ENCODE assay signal across 15 cellular contexts in genomic region chr5:111169269-111169668, GRCh38. TPM values are rescaled to one million over a fixed set of nuclear protein-coding genes. Genes with fewer than 3 reads are reported as not detected.
DNase-seq lines count a peak whose midpoint lies in the region; ATAC-seq and TF ChIP-seq lines count a peak whose summit lies in the region.
"Had no signal": no experiment of that assay in that cellular context is flagged by ENCODE, and none has a peak within 500 bp of the region (broad histone marks: within the 10 kb centered on the region; RNA-seq: fewer than 3 reads in every experiment).

No MANE protein-coding gene starts in this region.

- H3K79me2 ChIP-seq in GM23338 (replicated peaks; ENCODE audit: insufficient read depth) (no peaks in the 10 kb centered on the region), neural cell (replicated peaks; ENCODE audit: insufficient read depth, low read length) (no peaks in the 10 kb centered on the region)

- peaks cover 19% of the 10 kb centered on the region; the same call in 2 of the 3 replicates for H3K4me1 Mint-ChIP-seq in GM23338
- peaks cover 0 to 29% (median 11%) of the 10 kb centered on the region in 7 donors for H3K4me1 Mint-ChIP-seq in naive thymus-derived CD4-positive, alpha-beta T cell
- H3K4me1 Mint-ChIP-seq: B cell had no signal

- in situ Hi-C loops in brain microvascular endothelial cell (cut with HindIII; ENCODE audit: low pct_ligation_motif_present, low sequenced_read_pairs) = no loop called here

- no peak for TF ChIP-seq EP300 in neural cell (conservative IDR thresholded peaks at IDR 0.05; ENCODE audit: poor library complexity, severe bottlenecking)

- H3K4me3 ChIP-seq in GM23338 (no peak overlapping the region), brain microvascular endothelial cell (ENCODE audit: low read depth, low read length) (no peak overlapping the region), neural cell (ENCODE audit: low read length) (no peak overlapping the region)
- H3K4me3 ChIP-seq in naive thymus-derived CD4-positive, alpha-beta T cell (ENCODE audit: low read length) = no peak overlapping the region

- no peaks in the 10 kb centered on the region for H3K36me3 ChIP-seq in GM23338 (ENCODE audit: insufficient read depth)
- H3K36me3 ChIP-seq in brain microvascular endothelial cell (replicated peaks) = no peaks in the 10 kb centered on the region
- no peaks in the 10 kb centered on the region for H3K36me3 ChIP-seq in neural cell (ENCODE audit: insufficient read depth, low read length)
- H3K36me3 ChIP-seq in naive thymus-derived CD4-positive, alpha-beta T cell (ENCODE audit: control insufficient read depth in 2 of 3, insufficient read depth in 3 of 3, low read length in 3 of 3) = no peaks in the 10 kb centered on the region

- no peak overlapping the region for H3K4me3 Mint-ChIP-seq in GM23338
- H3K4me3 Mint-ChIP-seq in naive thymus-derived CD4-positive, alpha-beta T cell = no peak overlapping the region
- H3K4me3 Mint-ChIP-seq: B cell; CD4-positive, alpha-beta memory T cell had no signal

- no peaks in the 10 kb centered on the region for H3K9me3 ChIP-seq in neural cell (ENCODE audit: low read length)
- H3K9me3 ChIP-seq in naive thymus-derived CD4-positive, alpha-beta T cell (ENCODE audit: control insufficient read depth in 2 of 3, low read length in 3 of 3) = no peaks in the 10 kb centered on the region

- H3K4me1 ChIP-seq in GM23338 (ENCODE audit: insufficient read depth) = no peaks in the 10 kb centered on the region; the same call in 1 of the 2 replicates
- H3K4me1 ChIP-seq in naive thymus-derived CD4-positive, alpha-beta T cell (ENCODE audit: control insufficient read depth in 2 of 2, insufficient read depth in 2 of 2, low read length in 2 of 2) = no peaks in the 10 kb centered on the region

- ATAC-seq in GM23338 (peak; percentile 63), HG02981 (IDR thresholded peaks at IDR 0.05; ENCODE audit: unreplicated experiment) (no peak)
- ATAC-seq in naive thymus-derived CD4-positive, alpha-beta T cell = no peak

- H3K27me3 Mint-ChIP-seq in GM23338 (ENCODE audit: insufficient read depth, low read depth, poor library complexity) = no peaks in the 10 kb centered on the region
- peaks cover 0 to 3% (median 0%) of the 10 kb centered on the region in 5 donors for H3K27me3 Mint-ChIP-seq in naive thymus-derived CD4-positive, alpha-beta T cell

- no peaks in the 10 kb centered on the region for H3K27me3 ChIP-seq in GM23338 (ENCODE audit: insufficient read depth)
- no peaks in the 10 kb centered on the region for H3K27me3 ChIP-seq in brain microvascular endothelial cell (replicated peaks)
- no peaks in the 10 kb centered on the region for H3K27me3 ChIP-seq in neural cell (ENCODE audit: insufficient read depth, low read depth, low read length)
- no peaks in the 10 kb centered on the region for H3K27me3 ChIP-seq in naive thymus-derived CD4-positive, alpha-beta T cell (ENCODE audit: control insufficient read depth in 2 of 2, insufficient read depth in 2 of 2, low read length in 2 of 2)

- no peak overlapping the region for H3K27ac Mint-ChIP-seq in GM23338
- H3K27ac Mint-ChIP-seq in naive thymus-derived CD4-positive, alpha-beta T cell = no peak overlapping the region
- H3K27ac Mint-ChIP-seq: B cell; CD4-positive, alpha-beta memory T cell had no signal

- CTCF ChIA-PET in naive thymus-derived CD4-positive, alpha-beta T cell (lab: Charles Lee) = interaction anchor here (0.9 kb wide), 1 partner anchor 111 kb away, joined by 3 read pairs; no protein-coding TSS in a partner anchor

- no peak overlapping the region for H3K27ac ChIP-seq in GM23338 (ENCODE audit: low read depth)
- no peak overlapping the region for H3K27ac ChIP-seq in brain microvascular endothelial cell
- H3K27ac ChIP-seq in neural cell (ENCODE audit: low read length) = no peak overlapping the region
- no peak overlapping the region for H3K27ac ChIP-seq in naive thymus-derived CD4-positive, alpha-beta T cell (ENCODE audit: low read depth, low read length)
- H3K27ac ChIP-seq: C4-2B had no signal

- H3K9ac ChIP-seq in neural cell (ENCODE audit: low read length) = no peak overlapping the region

- H4K20me1 ChIP-seq in GM23338 (replicated peaks; ENCODE audit: insufficient read depth) = no peaks in the 10 kb centered on the region
- H4K20me1 ChIP-seq in neural cell (ENCODE audit: insufficient read depth) = no peaks in the 10 kb centered on the region

- H3K36me3 Mint-ChIP-seq in GM23338 (ENCODE audit: low read depth) = no peaks in the 10 kb centered on the region
- peaks cover 0 to under 1% (median 0%) of the 10 kb centered on the region in 5 donors for H3K36me3 Mint-ChIP-seq in naive thymus-derived CD4-positive, alpha-beta T cell
- H3K36me3 Mint-ChIP-seq: CD4-positive, alpha-beta memory T cell had no signal

- no peaks in the 10 kb centered on the region for H3K9me3 Mint-ChIP-seq in GM23338
- H3K9me3 Mint-ChIP-seq in naive thymus-derived CD4-positive, alpha-beta T cell = peaks cover 0 to 4% (median 0%) of the 10 kb centered on the region in 11 donors

- intact Hi-C loops in naive thymus-derived CD4-positive, alpha-beta T cell (cut with micrococcal nuclease) = loop anchor here in 1 of 2 donors (5.0 kb wide), 1 partner anchor 43 kb away; no protein-coding TSS in a partner anchor

- peaks cover 2% of the 10 kb centered on the region; the same call in 1 of the 2 replicates for H3K9me2 ChIP-seq in GM23338 (ENCODE audit: insufficient read depth)
- H3K9me2 ChIP-seq in neural cell (ENCODE audit: insufficient read depth, low read length) = no peaks in the 10 kb centered on the region

- no peak overlapping the region for H2AFZ ChIP-seq in GM23338
- H2AFZ ChIP-seq in neural cell (ENCODE audit: low read depth, low read length) = no peak overlapping the region

- DNase-seq in GM23338 (ENCODE audit: low spot score) (peak; percentile 8), brain microvascular endothelial cell (no peak), GM20000 (ENCODE audit: low spot score) (no peak), hypothalamus (lab: John Stamatoyannopoulos, UW) (no peak)
- no peak for DNase-seq in naive thymus-derived CD4-positive, alpha-beta T cell
- DNase-seq: CD4-positive, alpha-beta memory T cell; DMS79; EL; H7; IMR-90 had no signal

- POLR2A ChIA-PET in naive thymus-derived CD4-positive, alpha-beta T cell (lab: Charles Lee) = interaction anchor here (1.4 kb wide), 1 partner anchor 31 kb away, joined by 5 read pairs; no protein-coding TSS in a partner anchor

- no peak for TF ChIP-seq RAD21 in neural cell (conservative IDR thresholded peaks at IDR 0.05)

- H3K4me2 ChIP-seq in GM23338 = no peak overlapping the region
- no peak overlapping the region for H3K4me2 ChIP-seq in neural cell (ENCODE audit: low read length)

- H3F3A ChIP-seq in GM23338 (replicated peaks; ENCODE audit: low read depth) = no peaks in the 10 kb centered on the region
- no peaks in the 10 kb centered on the region for H3F3A ChIP-seq in neural cell (ENCODE audit: insufficient read depth, low read length, poor library complexity, severe bottlenecking)

- TF ChIP-seq CTCF in GM23338 (conservative IDR thresholded peaks at IDR 0.05; ENCODE audit: low read depth in 2 of 2) = 0 out of 4 replicates have a peak, but pooled peaks of 1 of the 2 experiments have one; percentile 10
- peak; percentile 10 for TF ChIP-seq CTCF in brain microvascular endothelial cell (IDR thresholded peaks at IDR 0.05; ENCODE audit: low read depth, low read length, missing control alignments)
- TF ChIP-seq CTCF in neural cell (IDR thresholded peaks at IDR 0.05; ENCODE audit: poor library complexity, severe bottlenecking) = peak; percentile 30
- TF ChIP-seq CTCF in GM20000 (IDR thresholded peaks at IDR 0.05; ENCODE audit: extremely low read depth, missing control alignments) = no peak

TF ChIP-seq in GM23338, 12 proteins besides CTCF, POLR2A, EP300 and RAD21 (continues in another document):
- TF ChIP-seq NANOG (IDR thresholded peaks at IDR 0.05; ENCODE audit: borderline replicate concordance) (no peak), ZNF114 (CRISPR knock-in tag; IDR thresholded peaks at IDR 0.05) (no peak)

TF ChIP-seq in neural cell, 6 proteins besides CTCF, POLR2A, EP300 and RAD21:
- TF ChIP-seq EZH2 (IDR thresholded peaks at IDR 0.05; ENCODE audit: borderline replicate concordance, insufficient read depth, low read length, poor library complexity, severe bottlenecking) (no peak), REST (IDR thresholded peaks at IDR 0.05; ENCODE audit: borderline replicate concordance) (no peak), POLR2AphosphoS5 (IDR thresholded peaks at IDR 0.05) (no peak), MXI1 (conservative IDR thresholded peaks at IDR 0.05; ENCODE audit: poor library complexity, severe bottlenecking) (no peak), SMC3 (conservative IDR thresholded peaks at IDR 0.05; ENCODE audit: poor library complexity) (no peak), TAF1 (IDR thresholded peaks at IDR 0.05; ENCODE audit: low read depth) (no peak)

RNA-seq across cellular contexts. Expression of gene CAMK4, which starts 54.9 kb away (rescaled TPM):
- 5.0 and 7.3 TPM in 2 replicates for total RNA-seq in GM23338 (2014; rRNA removed; shearing (Covaris generic))
- 3.4 and 4.2 TPM in 2 replicates for polyA plus RNA-seq in GM23338 (2016; fragmentation: Nextera tagmentation; extraction: Ambion mirVana)
- polyA plus RNA-seq in neural cell = 15.6 and 16.6 TPM in 2 replicates
- 53.3 and 68.0 TPM in 2 replicates for polyA minus RNA-seq in neural cell
- 100 to 1,000 TPM; 118 to 366 (median 210) TPM for total RNA-seq in naive thymus-derived CD4-positive, alpha-beta T cell
- polyA plus RNA-seq in naive thymus-derived CD4-positive, alpha-beta T cell = 100 to 1,000 TPM; 188 to 200 TPM
- total RNA-seq: HT-29 had no signal

Comparison
In these comparisons a context has a peak if more than half of its experiments do, and no peak if none do; other contexts are left out.
1. RNA of gene CAMK4, which starts 54.9 kb away (polyA plus RNA-seq): 188 to 200 TPM in naive thymus-derived CD4-positive, alpha-beta T cell; 15.6 to 16.6 TPM in neural cell and 3.4 to 4.2 TPM in GM23338; every median in the first group is over 10 times any median in the second.